15 cellular contexts compared by ENCODE assay signal in genomic region chr5:103218164-103218563, GRCh38. TPM values are rescaled to one million over a fixed set of nuclear protein-coding genes. Genes with fewer than 3 reads are reported as not detected.
A peak's percentile ranks its signal among the peaks of the same experiment; 100 is the strongest.
DNase-seq lines count a peak whose midpoint lies in the region; ATAC-seq and TF ChIP-seq lines count a peak whose summit lies in the region.
"Had no signal": no experiment of that assay in that cellular context is flagged by ENCODE, and none has a peak within 500 bp of the region (broad histone marks: within the 10 kb centered on the region; RNA-seq: fewer than 3 reads in every experiment).

No MANE protein-coding gene starts in this region.

- H3K4me1 ChIP-seq in trophoblast cell (ENCODE audit: control insufficient read depth in 1 of 2, insufficient read depth in 2 of 2, low read length in 2 of 2): no peaks in the 10 kb centered on the region

- H2AK5ac ChIP-seq in trophoblast cell (ENCODE audit: low read length): no peak overlapping the region

- H3K4me3 ChIP-seq in astrocyte of the cerebellum (ENCODE audit: low read depth, low read length) (no peak overlapping the region), fibroblast of villous mesenchyme (ENCODE audit: low read depth, low read length) (no peak overlapping the region), trophoblast cell (ENCODE audit: low read depth, low read length) (no peak overlapping the region)

- peak overlapping the region; percentile 40 for H2BK12ac ChIP-seq in trophoblast cell (ENCODE audit: low read length)

- no peak overlapping the region for H3K9ac ChIP-seq in trophoblast cell (ENCODE audit: low read length)

- H2AFZ ChIP-seq in trophoblast cell (ENCODE audit: insufficient read depth, low read length, poor library complexity): no peak overlapping the region

- no peak overlapping the region for H2BK120ac ChIP-seq in trophoblast cell (ENCODE audit: insufficient read depth, low read length, poor library complexity)

- peak overlapping the region; percentile 17 for H3K27ac ChIP-seq in trophoblast cell (ENCODE audit: low read depth, low read length)

- H3K9me3 ChIP-seq in trophoblast cell (ENCODE audit: insufficient read depth, low read depth, low read length): no peaks in the 10 kb centered on the region

- no peaks in the 10 kb centered on the region for H3K36me3 ChIP-seq in trophoblast cell (ENCODE audit: control insufficient read depth in 1 of 2, insufficient read depth in 2 of 2, low read length in 2 of 2)

- TF ChIP-seq CTCF in astrocyte of the cerebellum (IDR thresholded peaks at IDR 0.05; ENCODE audit: low read depth, low read length, missing control alignments) (no peak), fibroblast of villous mesenchyme (IDR thresholded peaks at IDR 0.05; ENCODE audit: insufficient read depth, low read depth, low read length) (no peak)

- H3K14ac ChIP-seq in trophoblast cell (ENCODE audit: low read length): no peak overlapping the region

- no peak overlapping the region for H3K4ac ChIP-seq in trophoblast cell (ENCODE audit: low read depth, low read length)

- no peak overlapping the region for H3K18ac ChIP-seq in trophoblast cell (ENCODE audit: low read length)

- no peaks in the 10 kb centered on the region for H3K79me2 ChIP-seq in trophoblast cell (ENCODE audit: control insufficient read depth, insufficient read depth, low read length, poor library complexity)

- no peak overlapping the region for H3K4me2 ChIP-seq in trophoblast cell (ENCODE audit: low read length)

- no peaks in the 10 kb centered on the region for H3K27me3 ChIP-seq in trophoblast cell (ENCODE audit: insufficient read depth, low read length)

- no peak overlapping the region for H4K91ac ChIP-seq in trophoblast cell (ENCODE audit: low read depth, low read length)

- no peaks in the 10 kb centered on the region for H3K79me1 ChIP-seq in trophoblast cell (ENCODE audit: low read length)

- no peak overlapping the region for H4K12ac ChIP-seq in trophoblast cell (ENCODE audit: low read depth, low read length)

- in situ Hi-C loops in astrocyte of the cerebellum (cut with HindIII; ENCODE audit: low sequenced_read_pairs): no loop called here

- H4K8ac ChIP-seq in trophoblast cell (ENCODE audit: low read depth, low read length): peak overlapping the region; percentile 38

- no peak overlapping the region for H3K23ac ChIP-seq in trophoblast cell (ENCODE audit: low read length)

- WGBS in trophoblast cell (ENCODE audit: extremely low coverage, insufficient coverage, insufficient read length): no CpG with 5 or more reads among the region's 5 CpGs

- DNase-seq in ELR (ENCODE audit: low read depth) (peak; percentile 34), astrocyte of the cerebellum (ENCODE audit: low read depth) (peak; percentile 49), fibroblast of villous mesenchyme (ENCODE audit: low read depth) (peak; percentile 94), trophoblast cell (peak; percentile 46 to 90), NCI-H446 (lab: John Stamatoyannopoulos, UW) (no peak), NCI-H2171 (lab: John Stamatoyannopoulos, UW) (no peak)
- DNase-seq: activated CD4-positive, alpha-beta T cell treated with anti-CD3 and anti-CD28 coated beads for 48 hours; C1 segment of cervical spinal cord; DMS79; nephron progenitor cell; stimulated activated naive CD4-positive, alpha-beta T cell treated with Interleukin-2 at 50 U/mL for 16 hours; T-helper 9 cell had no signal

- no peak for ATAC-seq in GM21360 (IDR thresholded peaks at IDR 0.05; ENCODE audit: unreplicated experiment)
- no peak for ATAC-seq in HG03039 (IDR thresholded peaks at IDR 0.05; ENCODE audit: unreplicated experiment)
- ATAC-seq: esophagus mucosa had no signal

- H2BK5ac ChIP-seq in trophoblast cell (ENCODE audit: low read depth, low read length, poor library complexity): no peak overlapping the region

RNA-seq across cellular contexts. Expression of gene MACIR, which starts 40.4 kb away (rescaled TPM):
- 12.9 and 31.5 TPM in 2 replicates for total RNA-seq in fibroblast of villous mesenchyme
- polyA plus RNA-seq in trophoblast cell (2013): 81.5 and 86.2 TPM in 2 replicates

Comparison
In these comparisons a context has a peak if more than half of its experiments do, and no peak if none do; other contexts are left out.
1. DNase-seq: peak in ELR (single experiment), astrocyte of the cerebellum (single experiment), fibroblast of villous mesenchyme (single experiment) and trophoblast cell (2 of 2); none in NCI-H446 (0 of 2) and NCI-H2171 (single experiment).